18 cellular contexts compared by ENCODE assay signal in the genomic region with DNA sequence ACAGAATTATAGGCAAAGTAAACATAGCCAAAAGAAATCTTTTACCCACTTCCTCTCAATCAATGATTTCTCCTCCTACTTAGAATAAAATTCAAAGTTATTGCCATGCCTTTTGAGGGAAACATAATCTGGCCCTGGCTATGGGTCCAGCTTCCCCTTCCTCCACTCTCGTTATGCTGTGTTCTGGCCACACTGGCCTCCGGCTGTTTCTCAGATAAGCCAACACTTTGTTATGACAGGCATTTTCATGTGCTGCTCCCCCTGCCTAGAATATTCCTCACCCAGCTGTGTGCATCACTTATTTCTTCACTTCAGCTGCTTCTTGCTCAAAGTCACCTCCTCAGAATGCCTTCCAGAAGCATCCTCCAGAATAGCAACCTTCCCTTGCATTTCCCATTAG.
"Had no signal": no experiment of that assay in that cellular context is flagged by ENCODE, and none has a peak within 500 bp of the region (broad histone marks: within the 10 kb centered on the region; RNA-seq: fewer than 3 reads in every experiment).

No MANE protein-coding gene starts in this region.

- H3K4me3 ChIP-seq: ascending aorta, breast epithelium, gastroesophageal sphincter, left lung, ovary, thyroid gland, uterus had no signal

- H3K27me3 ChIP-seq: ascending aorta, breast epithelium, gastroesophageal sphincter, left lung, ovary, thyroid gland, uterus had no signal

- H3K9me3 Mint-ChIP-seq: activated CD4-positive, alpha-beta T cell treated with anti-CD3 and anti-CD28 coated beads, Interleukin-2, amount 10 ng/mL, durations not matched to agents 7 days and 5 days; dendritic cell treated with granulocyte-macrophage colony-stimulating factor and Interleukin-4, amounts not matched to agents 40 ng/mL and 50 ng/mL, for 4 days; stimulated activated memory B cell treated with anti-CD40 and anti-IgM and Interleukin-4, amounts not matched to agents 10 μg/mL and 1 μg/mL and 100 μg/mL, for 72 hours had no signal

- FAIRE-seq: keratinocyte had no signal

- H3K9me3 ChIP-seq: ascending aorta, breast epithelium, gastroesophageal sphincter, ovary, thyroid gland, uterus had no signal

- H3K36me3 ChIP-seq: ascending aorta, breast epithelium, gastroesophageal sphincter, left lung, ovary, thyroid gland had no signal

- H3K4me1 Mint-ChIP-seq: activated CD4-positive, alpha-beta T cell treated with anti-CD3 and anti-CD28 coated beads, Interleukin-2, amount 10 ng/mL, durations not matched to agents 7 days and 5 days; naive B cell; stimulated activated memory B cell treated with anti-CD40 and anti-IgM and Interleukin-4, amounts not matched to agents 10 μg/mL and 1 μg/mL and 100 μg/mL, for 72 hours had no signal

- ATAC-seq: gastroesophageal sphincter; left lung; stimulated activated memory B cell treated with anti-CD40 and anti-IgM and Interleukin-4, amounts not matched to agents 10 μg/mL and 1 μg/mL and 100 μg/mL, for 72 hours had no signal

- H3K27ac Mint-ChIP-seq: activated CD4-positive, alpha-beta T cell treated with anti-CD3 and anti-CD28 coated beads, Interleukin-2, amount 10 ng/mL, durations not matched to agents 7 days and 5 days; dendritic cell treated with granulocyte-macrophage colony-stimulating factor and Interleukin-4, amounts not matched to agents 40 ng/mL and 50 ng/mL, for 4 days; naive B cell; stimulated activated memory B cell treated with anti-CD40 and anti-IgM and Interleukin-4, amounts not matched to agents 10 μg/mL and 1 μg/mL and 100 μg/mL, for 72 hours had no signal

- H3K4me3 Mint-ChIP-seq: activated CD4-positive, alpha-beta T cell treated with anti-CD3 and anti-CD28 coated beads, Interleukin-2, amount 10 ng/mL, durations not matched to agents 7 days and 5 days; dendritic cell treated with granulocyte-macrophage colony-stimulating factor and Interleukin-4, amounts not matched to agents 40 ng/mL and 50 ng/mL, for 4 days; stimulated activated memory B cell treated with anti-CD40 and anti-IgM and Interleukin-4, amounts not matched to agents 10 μg/mL and 1 μg/mL and 100 μg/mL, for 72 hours had no signal

- DNase-seq: activated CD4-positive, alpha-beta T cell treated with anti-CD3 and anti-CD28 coated beads, Interleukin-2, amount 10 ng/mL, durations not matched to agents 7 days and 5 days; activated CD8-positive, alpha-beta memory T cell treated with anti-CD3 and anti-CD28 coated beads for 24 hours; activated naive CD4-positive, alpha-beta T cell treated with Interleukin-2 at 50 U/mL for 16 hours; cerebellar nuclear complex; effector memory CD4-positive, alpha-beta T cell; left lung; mammary epithelial cell; naive B cell; ovary; T-helper 2 cell; thyroid gland; uterus had no signal

- H3K4me1 ChIP-seq: ascending aorta, breast epithelium, gastroesophageal sphincter, left lung, thyroid gland, uterus had no signal

- H3K27ac ChIP-seq: ascending aorta, breast epithelium, gastroesophageal sphincter, left lung, ovary, thyroid gland, uterus had no signal

- H3K27me3 Mint-ChIP-seq: activated CD4-positive, alpha-beta T cell treated with anti-CD3 and anti-CD28 coated beads, Interleukin-2, amount 10 ng/mL, durations not matched to agents 7 days and 5 days; dendritic cell treated with granulocyte-macrophage colony-stimulating factor and Interleukin-4, amounts not matched to agents 40 ng/mL and 50 ng/mL, for 4 days; naive B cell; stimulated activated memory B cell treated with anti-CD40 and anti-IgM and Interleukin-4, amounts not matched to agents 10 μg/mL and 1 μg/mL and 100 μg/mL, for 72 hours had no signal

- H3K36me3 Mint-ChIP-seq: naive B cell; stimulated activated memory B cell treated with anti-CD40 and anti-IgM and Interleukin-4, amounts not matched to agents 10 μg/mL and 1 μg/mL and 100 μg/mL, for 72 hours had no signal
